8 cellular contexts compared by ENCODE assay signal in genomic region chr13:95301135-95301946, GRCh38. TPM values are rescaled to one million over a fixed set of nuclear protein-coding genes. Genes with fewer than 3 reads are reported as not detected.
A peak's percentile ranks its signal among the peaks of the same experiment; 100 is the strongest.
DNase-seq lines count a peak whose midpoint lies in the region; ATAC-seq and TF ChIP-seq lines count a peak whose summit lies in the region.

A gene with protein sequence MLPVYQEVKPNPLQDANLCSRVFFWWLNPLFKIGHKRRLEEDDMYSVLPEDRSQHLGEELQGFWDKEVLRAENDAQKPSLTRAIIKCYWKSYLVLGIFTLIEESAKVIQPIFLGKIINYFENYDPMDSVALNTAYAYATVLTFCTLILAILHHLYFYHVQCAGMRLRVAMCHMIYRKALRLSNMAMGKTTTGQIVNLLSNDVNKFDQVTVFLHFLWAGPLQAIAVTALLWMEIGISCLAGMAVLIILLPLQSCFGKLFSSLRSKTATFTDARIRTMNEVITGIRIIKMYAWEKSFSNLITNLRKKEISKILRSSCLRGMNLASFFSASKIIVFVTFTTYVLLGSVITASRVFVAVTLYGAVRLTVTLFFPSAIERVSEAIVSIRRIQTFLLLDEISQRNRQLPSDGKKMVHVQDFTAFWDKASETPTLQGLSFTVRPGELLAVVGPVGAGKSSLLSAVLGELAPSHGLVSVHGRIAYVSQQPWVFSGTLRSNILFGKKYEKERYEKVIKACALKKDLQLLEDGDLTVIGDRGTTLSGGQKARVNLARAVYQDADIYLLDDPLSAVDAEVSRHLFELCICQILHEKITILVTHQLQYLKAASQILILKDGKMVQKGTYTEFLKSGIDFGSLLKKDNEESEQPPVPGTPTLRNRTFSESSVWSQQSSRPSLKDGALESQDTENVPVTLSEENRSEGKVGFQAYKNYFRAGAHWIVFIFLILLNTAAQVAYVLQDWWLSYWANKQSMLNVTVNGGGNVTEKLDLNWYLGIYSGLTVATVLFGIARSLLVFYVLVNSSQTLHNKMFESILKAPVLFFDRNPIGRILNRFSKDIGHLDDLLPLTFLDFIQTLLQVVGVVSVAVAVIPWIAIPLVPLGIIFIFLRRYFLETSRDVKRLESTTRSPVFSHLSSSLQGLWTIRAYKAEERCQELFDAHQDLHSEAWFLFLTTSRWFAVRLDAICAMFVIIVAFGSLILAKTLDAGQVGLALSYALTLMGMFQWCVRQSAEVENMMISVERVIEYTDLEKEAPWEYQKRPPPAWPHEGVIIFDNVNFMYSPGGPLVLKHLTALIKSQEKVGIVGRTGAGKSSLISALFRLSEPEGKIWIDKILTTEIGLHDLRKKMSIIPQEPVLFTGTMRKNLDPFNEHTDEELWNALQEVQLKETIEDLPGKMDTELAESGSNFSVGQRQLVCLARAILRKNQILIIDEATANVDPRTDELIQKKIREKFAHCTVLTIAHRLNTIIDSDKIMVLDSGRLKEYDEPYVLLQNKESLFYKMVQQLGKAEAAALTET (N-terminal part only) (minus strand): TSS chr13:95301451. CDS start chr13:95301314, 137 bp downstream.

- ATAC-seq in GM19397 (IDR thresholded peaks at IDR 0.05; ENCODE audit: unreplicated experiment) (peak; percentile 92), HG03520 (IDR thresholded peaks at IDR 0.05; ENCODE audit: unreplicated experiment) (peak; percentile 84)
- ATAC-seq in stimulated activated effector memory CD8-positive, alpha-beta T cell treated with anti-CD3 and anti-CD28 coated beads, Interleukin-12 subunit alpha, Interleukin-12 subunit beta, amount 100 ng/mL, for 72 hours = peak; percentile 92

- peak; percentile 12 to 59 (median 48) for DNase-seq in CD8-positive, alpha-beta memory T cell
- peak; percentile 58 for DNase-seq in activated T-cell treated with anti-CD3 and anti-CD28 coated beads for 24 hours (ENCODE audit: low read depth)
- peak; percentile 56 to 77 for DNase-seq in stimulated activated effector memory CD8-positive, alpha-beta T cell treated with anti-CD3 and anti-CD28 coated beads, Interleukin-12 subunit alpha, Interleukin-12 subunit beta, amount 100 ng/mL, for 72 hours (ENCODE audit: low spot score in 2 of 2)

- H2AFZ ChIP-seq in OCI-LY1 (ENCODE audit: low read length) = peak within 1 kb of the TSS; percentile 84

- H3K4me3 Mint-ChIP-seq in CD8-positive, alpha-beta memory T cell = peak within 1 kb of the TSS; percentile 89 to 96 (median 90)
- peak within 1 kb of the TSS; percentile 75 for H3K4me3 Mint-ChIP-seq in stimulated activated effector memory CD8-positive, alpha-beta T cell treated with anti-CD3 and anti-CD28 coated beads, Interleukin-12 subunit alpha, Interleukin-12 subunit beta, amount 100 ng/mL, for 72 hours

- POLR2A ChIA-PET in CD8-positive, alpha-beta memory T cell (lab: Charles Lee) = interaction anchor here (0.6 kb wide), 1 partner anchor 14 kb away, joined by 3 read pairs; no protein-coding TSS in a partner anchor

- H3K4me1 ChIP-seq in CD8-positive, alpha-beta memory T cell (ENCODE audit: insufficient read depth, low read length) = peaks cover 13% of the 10 kb centered on the region
- H3K4me1 ChIP-seq in OCI-LY1 (ENCODE audit: insufficient read depth, low read length, severe bottlenecking) (peaks cover 28% of the 10 kb centered on the region), esophagus (ENCODE audit: control insufficient read depth in 2 of 2, insufficient read depth in 2 of 2, low read length in 1 of 2) (peaks cover 1 to 3% of the 10 kb centered on the region in 2 donors), mucosa of stomach (ENCODE audit: control insufficient read depth, insufficient read depth, low read length) (peaks cover 20% of the 10 kb centered on the region)

- H3K27me3 Mint-ChIP-seq in CD8-positive, alpha-beta memory T cell = peaks cover 0 to 5% of the 10 kb centered on the region in 2 donors

- H3F3A ChIP-seq in OCI-LY1 (ENCODE audit: insufficient read depth, low read length) = no peaks in the 10 kb centered on the region

- 1% methylated on average over 86 to 102 of the region's 102 CpGs for WGBS in esophagus, 2 donors

- H3K27me3 ChIP-seq in CD8-positive, alpha-beta memory T cell (ENCODE audit: insufficient read depth, low read length, poor library complexity, severe bottlenecking) = no peaks in the 10 kb centered on the region
- H3K27me3 ChIP-seq in OCI-LY1 (ENCODE audit: insufficient read depth, low read length) (no peaks in the 10 kb centered on the region), esophagus (ENCODE audit: control insufficient read depth in 1 of 2, insufficient read depth in 2 of 2, low read length in 2 of 2) (no peaks in the 10 kb centered on the region), mucosa of stomach (ENCODE audit: control insufficient read depth, insufficient read depth, low read length) (peaks cover 8% of the 10 kb centered on the region)

- no peaks in the 10 kb centered on the region for H4K20me1 ChIP-seq in OCI-LY1 (ENCODE audit: insufficient read depth, low read length)

- no peaks in the 10 kb centered on the region for H3K9me3 Mint-ChIP-seq in CD8-positive, alpha-beta memory T cell
- H3K9me3 Mint-ChIP-seq in stimulated activated effector memory CD8-positive, alpha-beta T cell treated with anti-CD3 and anti-CD28 coated beads, Interleukin-12 subunit alpha, Interleukin-12 subunit beta, amount 100 ng/mL, for 72 hours = no peaks in the 10 kb centered on the region

- peak within 1 kb of the TSS; percentile 25 for H3K27ac ChIP-seq in CD8-positive, alpha-beta memory T cell (ENCODE audit: low read depth, low read length)
- H3K27ac ChIP-seq in OCI-LY1 (ENCODE audit: low read depth, low read length, poor library complexity, severe bottlenecking) (peak within 1 kb of the TSS; percentile 0), esophagus (ENCODE audit: low read depth in 2 of 2, low read length in 1 of 2) (peak within 1 kb of the TSS; percentile 52 to 76)

- peaks cover 23 to 34% (median 33%) of the 10 kb centered on the region in 3 donors for H3K4me1 Mint-ChIP-seq in CD8-positive, alpha-beta memory T cell
- peaks cover 37% of the 10 kb centered on the region for H3K4me1 Mint-ChIP-seq in stimulated activated effector memory CD8-positive, alpha-beta T cell treated with anti-CD3 and anti-CD28 coated beads, Interleukin-12 subunit alpha, Interleukin-12 subunit beta, amount 100 ng/mL, for 72 hours

- no peaks in the 10 kb centered on the region for H3K9me3 ChIP-seq in CD8-positive, alpha-beta memory T cell (ENCODE audit: low read length)
- H3K9me3 ChIP-seq in OCI-LY1 (ENCODE audit: low read length) (no peaks in the 10 kb centered on the region), esophagus (ENCODE audit: control insufficient read depth in 2 of 2, insufficient read depth in 1 of 2, low read depth in 1 of 2, low read length in 1 of 2) (no peaks in the 10 kb centered on the region), mucosa of stomach (ENCODE audit: control insufficient read depth, low read length) (no peaks in the 10 kb centered on the region)

- CTCF ChIA-PET in CD8-positive, alpha-beta memory T cell (lab: Charles Lee) = interaction anchor here (1.0 to 7.6 kb wide), 3 partner anchors 20 to 103 kb away, joined by 3 to 60 read pairs (median 8); no protein-coding TSS in a partner anchor

- H3K79me2 ChIP-seq in OCI-LY1 (ENCODE audit: insufficient read depth, low read length) = peaks cover 19% of the 10 kb centered on the region

- peak within 1 kb of the TSS; percentile 98 for H3K4me2 ChIP-seq in OCI-LY1 (ENCODE audit: low read length)

- peak within 1 kb of the TSS; percentile 85 for H3K4me3 ChIP-seq in CD8-positive, alpha-beta memory T cell (ENCODE audit: low read length)
- peak within 1 kb of the TSS; percentile 92 for H3K4me3 ChIP-seq in OCI-LY1 (ENCODE audit: low read depth, low read length, poor library complexity, severe bottlenecking)
- peak within 1 kb of the TSS; percentile 57 to 81 for H3K4me3 ChIP-seq in esophagus (ENCODE audit: low read depth in 1 of 2, low read length in 2 of 2)
- peak within 1 kb of the TSS; percentile 50 for H3K4me3 ChIP-seq in mucosa of stomach (ENCODE audit: low read length)

- H3K9ac ChIP-seq in OCI-LY1 (ENCODE audit: low read length) = peak within 1 kb of the TSS; percentile 92
- H3K9ac ChIP-seq in mucosa of stomach (ENCODE audit: low read length) = peak within 1 kb of the TSS; percentile 48

- peak within 1 kb of the TSS in 7 of 8 donors; percentile 41 to 90 (median 78) for H3K27ac Mint-ChIP-seq in CD8-positive, alpha-beta memory T cell
- peak within 1 kb of the TSS; percentile 45 for H3K27ac Mint-ChIP-seq in stimulated activated effector memory CD8-positive, alpha-beta T cell treated with anti-CD3 and anti-CD28 coated beads, Interleukin-12 subunit alpha, Interleukin-12 subunit beta, amount 100 ng/mL, for 72 hours

- no peak for TF ChIP-seq CTCF in OCI-LY1 (IDR thresholded peaks at IDR 0.05; ENCODE audit: low read length)

- peaks cover 0 to 3% (median 1%) of the 10 kb centered on the region in 3 donors for H3K36me3 Mint-ChIP-seq in CD8-positive, alpha-beta memory T cell
- H3K36me3 Mint-ChIP-seq in stimulated activated effector memory CD8-positive, alpha-beta T cell treated with anti-CD3 and anti-CD28 coated beads, Interleukin-12 subunit alpha, Interleukin-12 subunit beta, amount 100 ng/mL, for 72 hours = peaks cover 5% of the 10 kb centered on the region

- H3K36me3 ChIP-seq in CD8-positive, alpha-beta memory T cell (ENCODE audit: insufficient read depth, low read length) = no peaks in the 10 kb centered on the region
- H3K36me3 ChIP-seq in OCI-LY1 (ENCODE audit: insufficient read depth, low read length) (no peaks in the 10 kb centered on the region; the same call in 1 of the 2 replicates), esophagus (ENCODE audit: control insufficient read depth in 2 of 2, insufficient read depth in 2 of 2, low read length in 1 of 2) (no peaks in the 10 kb centered on the region), mucosa of stomach (ENCODE audit: control insufficient read depth, insufficient read depth, low read length) (no peaks in the 10 kb centered on the region)

- H3K9me2 ChIP-seq in OCI-LY1 (ENCODE audit: low read depth, low read length) = no peaks in the 10 kb centered on the region

RNA-seq across cellular contexts. Expression of the gene that starts here (rescaled TPM):
- total RNA-seq in CD8-positive, alpha-beta memory T cell = 10 to 100 TPM; 11.2 to 12.5 TPM
- polyA plus RNA-seq in CD8-positive, alpha-beta memory T cell = 3.0 TPM
- 1 to 10 TPM in 1 of 2 donors, under 1 TPM in 1; 0.55 to 1.4 TPM for polyA plus RNA-seq in esophagus

Comparison
In these comparisons a context has a peak if more than half of its experiments do, and no peak if none do; other contexts are left out.
1. Peak in every context shown above with its lines: DNase-seq, ATAC-seq, H3K4me3 ChIP-seq and H3K27ac ChIP-seq.
2. H3K27ac ChIP-seq: peak in every context shown above with its lines; median percentile 64 in esophagus; 25 in CD8-positive, alpha-beta memory T cell; 0 in OCI-LY1.